Comparison of ENCODE assay signal across 12 cellular contexts in genomic region chr9:95116002-95116819, GRCh38.
A peak's percentile ranks its signal among the peaks of the same experiment; 100 is the strongest.
DNase-seq lines count a peak whose midpoint lies in the region; ATAC-seq, FAIRE-seq and TF ChIP-seq lines count a peak whose summit lies in the region.
"Had no signal": no experiment of that assay in that cellular context is flagged by ENCODE, and none has a peak within 500 bp of the region (broad histone marks: within the 10 kb centered on the region; RNA-seq: fewer than 3 reads in every experiment).

No MANE protein-coding gene starts in this region.

- ATAC-seq in Panc1 (no peak; the same call in 1 of the 2 replicates), pancreas (peak; percentile 29 to 84 (median 72)), HG03196 (IDR thresholded peaks at IDR 0.05; ENCODE audit: unreplicated experiment) (no peak)

- no TSS peak for BruUV-seq in Panc1 (replicated peaks; lab: Mats Ljungman, UMichigan)

- H3K27me3 ChIP-seq in Panc1 (ENCODE audit: control insufficient read depth, insufficient read depth, low read length) (no peaks in the 10 kb centered on the region), pancreas (no peaks in the 10 kb centered on the region), MG63 (no peaks in the 10 kb centered on the region)
- H3K27me3 ChIP-seq: ovary had no signal

- DNase-seq in GM10266 (ENCODE audit: extremely low spot score) (no peak), Panc1 (ENCODE audit: low read depth, low spot score) (no peak), fibroblast of mammary gland (ENCODE audit: low read depth) (peak; percentile 30), pancreas (no peak), NCI-H187 (lab: John Stamatoyannopoulos, UW) (no peak), MG63 (no peak)
- DNase-seq in activated CD4-positive, alpha-beta T cell treated with anti-CD3 and anti-CD28 coated beads for 48 hours: no peak
- DNase-seq: activated CD4-positive, alpha-beta memory T cell treated with anti-CD3 and anti-CD28 coated beads, Interleukin-2, amount 10 ng/mL, durations not matched to agents 7 days and 5 days; NCI-H1436; ovary; SIG-M5 had no signal

- H3K36me3 ChIP-seq in Panc1 (ENCODE audit: control insufficient read depth, insufficient read depth, low read length) (no peaks in the 10 kb centered on the region), pancreas (peaks cover 0 to 18% (median 0%) of the 10 kb centered on the region in 3 donors), MG63 (peaks cover 11% of the 10 kb centered on the region)
- H3K36me3 ChIP-seq: ovary had no signal

- POLR2A ChIA-PET in Panc1 (lab: Charles Lee): no interaction called here

- H3K4me1 ChIP-seq in Panc1 (ENCODE audit: control insufficient read depth, insufficient read depth, low read length) (no peaks in the 10 kb centered on the region), pancreas (peaks cover 0 to 11% (median 0%) of the 10 kb centered on the region in 3 donors)

- intact Hi-C loops in Panc1 (cut with micrococcal nuclease; ENCODE audit: unreplicated experiment): no loop called here
- intact Hi-C loops in pancreas (cut with DNase I): no loop called here

- WGBS in pancreas, 2 donors: 70 to 72% methylated on average over 11 of the region's 11 CpGs

- in situ Hi-C loops in Panc1 (cut with HindIII; ENCODE audit: low pct_unique_long_range_greater_than_20kb, low sequenced_read_pairs): no loop called here

- CTCF ChIA-PET in Panc1 (lab: Charles Lee): interaction anchor here (1.7 kb wide), 1 partner anchor 12 kb away, joined by 4 read pairs; no protein-coding TSS in a partner anchor

- H3K9me3 ChIP-seq in Panc1 (ENCODE audit: control insufficient read depth, insufficient read depth, low read depth, low read length): no peaks in the 10 kb centered on the region
- H3K9me3 ChIP-seq in pancreas: no peaks in the 10 kb centered on the region
- H3K9me3 ChIP-seq in MG63: no peaks in the 10 kb centered on the region
- H3K9me3 ChIP-seq: ovary had no signal

- TF ChIP-seq CTCF in GM10266 (IDR thresholded peaks at IDR 0.05; ENCODE audit: control insufficient read depth, insufficient read depth, low read depth, missing control alignments) (peak; percentile 26), Panc1 (IDR thresholded peaks at IDR 0.05) (peak; percentile 49; the same call in 1 of the 2 replicates), fibroblast of mammary gland (conservative IDR thresholded peaks at IDR 0.05; ENCODE audit: control insufficient read depth, insufficient read depth, low read depth, low read length) (peak; percentile 30), pancreas (IDR thresholded peaks at IDR 0.05) (peak in 1 of 4 donors; percentile 24)

- no peak for FAIRE-seq in pancreas (lab: Jason Lieb, UNC)

- H3K27ac ChIP-seq in Panc1 (ENCODE audit: low read length) (no peak overlapping the region), pancreas (no peak overlapping the region)
- H3K27ac ChIP-seq: ovary had no signal

- H3K4me3 ChIP-seq in Panc1 (ENCODE audit: low read depth in 2 of 2, low read length in 2 of 2): no peak overlapping the region
- H3K4me3 ChIP-seq in fibroblast of mammary gland (ENCODE audit: control insufficient read depth, low read depth, low read length): no peak overlapping the region
- H3K4me3 ChIP-seq in pancreas: no peak overlapping the region
- H3K4me3 ChIP-seq in MG63: no peak overlapping the region
- H3K4me3 ChIP-seq: ovary had no signal

Comparison
In these comparisons a context has a peak if more than half of its experiments do, and no peak if none do; other contexts are left out.
1. ATAC-seq: peak in pancreas (4 of 4); none in Panc1 (single experiment) and HG03196 (single experiment).